8 cellular contexts compared by ENCODE assay signal in genomic region chr17:1713160-1713877, GRCh38. TPM values are rescaled to one million over a fixed set of nuclear protein-coding genes. Genes with fewer than 3 reads are reported as not detected.
DNase-seq lines count a peak whose midpoint lies in the region; ATAC-seq and TF ChIP-seq lines count a peak whose summit lies in the region.
"Had no signal": no experiment of that assay in that cellular context is flagged by ENCODE, and none has a peak within 500 bp of the region (broad histone marks: within the 10 kb centered on the region; RNA-seq: fewer than 3 reads in every experiment).

No MANE protein-coding gene starts in this region.

- peak overlapping the region; percentile 96 for H3K4me2 ChIP-seq in GM23248 (ENCODE audit: unreplicated experiment)
- peak overlapping the region; percentile 98 for H3K4me2 ChIP-seq in osteoblast (ENCODE audit: insufficient read depth, low read length)

- H3K4me1 ChIP-seq in GM23248 (ENCODE audit: insufficient read depth) = peaks cover 41% of the 10 kb centered on the region
- peaks cover 49% of the 10 kb centered on the region for H3K4me1 ChIP-seq in osteoblast (ENCODE audit: insufficient read depth, low read length)

- H3K36me3 ChIP-seq in GM23248 (ENCODE audit: low read depth) (peaks cover 30% of the 10 kb centered on the region), osteoblast (ENCODE audit: insufficient read depth, low read length) (peaks cover 30% of the 10 kb centered on the region)

- WGBS in GM23248 (ENCODE audit: low coverage in 1 of 2, low lambda C conversion rate in 2 of 2, missing lambda C conversion rate in 2 of 2), 2 experiments = 55 to 59% methylated on average over 10 of the region's 10 CpGs

- peak; percentile 32 for DNase-seq in GM23248
- no peak for DNase-seq in chondrocyte (ENCODE audit: low spot score)
- peak; percentile 76 for DNase-seq in osteoblast (ENCODE audit: insufficient read length, low spot score, missing footprints)
- DNase-seq in NCI-H774 (lab: John Stamatoyannopoulos, UW) = no peak
- DNase-seq: effector CD8-positive, alpha-beta T cell; NCI-H1105 treated with DMSO at 0.1 percent for 48 hours had no signal

- peaks cover 29% of the 10 kb centered on the region for H3K36me3 Mint-ChIP-seq in chondrocyte (ENCODE audit: low read depth)

- ATAC-seq in GM21360 (IDR thresholded peaks at IDR 0.05; ENCODE audit: unreplicated experiment) (no peak), GM18498 (IDR thresholded peaks at IDR 0.05; ENCODE audit: unreplicated experiment) (no peak)

- H3K27ac ChIP-seq in GM23248 (peak overlapping the region; percentile 80), osteoblast (ENCODE audit: low read depth, low read length) (peak overlapping the region; percentile 71)

- H3K9me3 Mint-ChIP-seq in chondrocyte (ENCODE audit: low read depth) = no peaks in the 10 kb centered on the region

- H3K9me2 ChIP-seq in GM23248 (ENCODE audit: insufficient read depth) = no peaks in the 10 kb centered on the region

- H4K20me1 ChIP-seq in GM23248 (ENCODE audit: insufficient read depth) = peaks cover 21% of the 10 kb centered on the region; the same call in 1 of the 2 replicates
- H4K20me1 ChIP-seq in osteoblast (ENCODE audit: insufficient read depth, low read length) = peaks cover 48% of the 10 kb centered on the region

- no peaks in the 10 kb centered on the region for H3K9me3 ChIP-seq in GM23248 (ENCODE audit: low read depth)
- H3K9me3 ChIP-seq in osteoblast (ENCODE audit: low read depth, low read length) = no peaks in the 10 kb centered on the region

- TF ChIP-seq CTCF in chondrocyte (IDR thresholded peaks at IDR 0.05) (no peak), osteoblast (IDR thresholded peaks at IDR 0.05; ENCODE audit: extremely low read depth, low read depth, low read length) (no peak)

- H3K27me3 Mint-ChIP-seq in chondrocyte (ENCODE audit: low read depth) = no peaks in the 10 kb centered on the region

- no peaks in the 10 kb centered on the region for H3K27me3 ChIP-seq in GM23248 (replicated peaks; ENCODE audit: insufficient read depth)
- H3K27me3 ChIP-seq in osteoblast (ENCODE audit: insufficient read depth, low read length) = no peaks in the 10 kb centered on the region

- peaks cover 56% of the 10 kb centered on the region for H3K4me1 Mint-ChIP-seq in chondrocyte (ENCODE audit: low read depth)

- peak overlapping the region; percentile 97 for H3K4me3 Mint-ChIP-seq in chondrocyte (ENCODE audit: unreplicated experiment)

- H3K79me2 ChIP-seq in GM23248 (ENCODE audit: insufficient read depth) (peaks cover 40% of the 10 kb centered on the region), osteoblast (ENCODE audit: insufficient read depth, low read length) (peaks cover 42% of the 10 kb centered on the region)

- in situ Hi-C loops in GM23248 (cut with MboI) = no loop called here

- H3F3A ChIP-seq in GM23248 (ENCODE audit: insufficient read depth) = peaks cover 34% of the 10 kb centered on the region

- H3K4me3 ChIP-seq in GM23248 = peak overlapping the region; percentile 94
- H3K4me3 ChIP-seq in osteoblast (ENCODE audit: insufficient read depth, low read length) = peak overlapping the region; percentile 93

- no peak overlapping the region for H2AFZ ChIP-seq in GM23248
- no peak overlapping the region for H2AFZ ChIP-seq in osteoblast (ENCODE audit: low read length)

- peak overlapping the region; percentile 99 for H3K9ac ChIP-seq in GM23248

- peak overlapping the region; percentile 80 for H3K27ac Mint-ChIP-seq in chondrocyte (ENCODE audit: unreplicated experiment)

RNA-seq across cellular contexts. Expression of gene TLCD2, which starts 3.1 kb away (rescaled TPM):
- 2.2 and 2.8 TPM in 2 replicates for total RNA-seq in GM23248 (2014; rRNA removed; shearing (Covaris generic))
- polyA plus RNA-seq in GM23248 (2016; fragmentation: Nextera tagmentation; extraction: Ambion mirVana) = 2.2 and 2.4 TPM in 2 replicates
- total RNA-seq in chondrocyte (5.6 to 9.5 TPM (median 9.2 TPM) in 3 replicates), osteoblast (4.7 TPM in 2 replicates)

RNA-seq across cellular contexts. Expression of gene WDR81, which starts 11.2 kb away (rescaled TPM):
- 23.0 and 23.9 TPM in 2 replicates for total RNA-seq in GM23248 (2014; rRNA removed; shearing (Covaris generic))
- polyA plus RNA-seq in GM23248 (2016; fragmentation: Nextera tagmentation; extraction: Ambion mirVana) = 4.4 and 5.8 TPM in 2 replicates
- total RNA-seq in chondrocyte (14.8 to 18.6 TPM (median 16.2 TPM) in 3 replicates), osteoblast (47.7 and 47.8 TPM in 2 replicates)

RNA-seq across cellular contexts. Expression of gene PRPF8, which starts 28.7 kb away (rescaled TPM):
- total RNA-seq in GM23248 (2014; rRNA removed; shearing (Covaris generic)) = 72.2 and 76.9 TPM in 2 replicates
- polyA plus RNA-seq in GM23248 (2016; fragmentation: Nextera tagmentation; extraction: Ambion mirVana) = 90.3 and 93.8 TPM in 2 replicates
- total RNA-seq in chondrocyte = 164 to 235 TPM (median 164 TPM) in 3 replicates
- 107 and 111 TPM in 2 replicates for total RNA-seq in osteoblast

RNA-seq across cellular contexts. Expression of gene SERPINF2, which starts 29.4 kb away (rescaled TPM):
- total RNA-seq in GM23248 (2014; rRNA removed; shearing (Covaris generic)) = not detected in 2 replicates
- polyA plus RNA-seq in GM23248 (2016; fragmentation: Nextera tagmentation; extraction: Ambion mirVana) = 0.08 TPM in 1 of 2 replicates, not detected in the other
- total RNA-seq in chondrocyte = 0.15 to 0.24 TPM (median 0.15 TPM) in 3 replicates
- under 0.01 TPM in 1 of 2 replicates, not detected in the other for total RNA-seq in osteoblast

RNA-seq across cellular contexts. Expression of gene SERPINF1, which starts 48.5 kb away (rescaled TPM):
- total RNA-seq in GM23248 (2014; rRNA removed; shearing (Covaris generic)) = 60.3 and 91.4 TPM in 2 replicates
- 28.3 and 29.0 TPM in 2 replicates for polyA plus RNA-seq in GM23248 (2016; fragmentation: Nextera tagmentation; extraction: Ambion mirVana)
- total RNA-seq in chondrocyte = 14.6 to 69.2 TPM (median 15.2 TPM) in 3 replicates
- 309 and 314 TPM in 2 replicates for total RNA-seq in osteoblast

Comparison
In these comparisons a context has a peak if more than half of its experiments do, and no peak if none do; other contexts are left out.
1. DNase-seq: peak in GM23248 (single experiment) and osteoblast (single experiment); none in chondrocyte (single experiment) and NCI-H774 (single experiment).